ENCODE assay signal across 8 cellular contexts in the genomic region with DNA sequence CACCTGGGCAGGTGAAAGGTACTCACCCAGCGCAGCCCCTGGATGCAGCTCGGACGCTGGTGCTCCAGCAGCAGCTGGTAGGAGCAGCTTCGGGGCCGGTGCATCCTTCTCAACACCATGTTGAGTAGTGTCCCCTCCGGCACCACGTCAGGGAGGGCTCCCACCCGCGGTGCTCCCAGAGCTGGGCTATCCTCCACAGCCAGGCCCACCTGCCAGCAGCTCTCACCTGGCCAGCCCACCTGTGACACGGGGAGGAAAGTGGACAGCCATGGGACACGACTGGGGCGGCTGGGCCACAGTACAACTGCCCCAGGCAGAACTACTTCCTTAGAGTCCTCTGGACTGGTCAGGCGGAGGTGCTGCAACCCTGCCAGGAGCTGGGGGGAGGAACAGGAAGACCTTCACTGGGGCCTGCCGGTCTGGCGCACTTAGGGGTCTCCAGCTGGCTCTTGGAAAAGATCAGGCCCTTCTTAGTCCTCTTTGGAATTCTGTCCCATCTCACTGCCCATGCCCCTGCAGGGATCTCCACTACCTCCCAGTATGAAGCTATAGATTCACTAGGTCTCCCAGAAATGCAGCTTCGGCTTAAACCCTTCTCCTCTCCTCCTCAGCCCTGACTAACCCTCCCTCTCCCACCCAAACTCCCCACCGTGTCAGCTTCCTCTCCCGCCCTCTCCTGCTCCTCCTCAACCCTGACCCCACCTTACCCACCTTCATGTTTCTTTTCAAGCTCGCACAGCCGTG. TPM values are rescaled to one million over a fixed set of nuclear protein-coding genes. Genes with fewer than 3 reads are reported as not detected.
A peak's percentile ranks its signal among the peaks of the same experiment; 100 is the strongest.
DNase-seq lines count a peak whose midpoint lies in the region; ATAC-seq and TF ChIP-seq lines count a peak whose summit lies in the region.

No MANE protein-coding gene starts in this region.

- H3K18ac ChIP-seq in H9 (ENCODE audit: insufficient read length, low read depth, low read length), result no peak overlapping the region

- no peak overlapping the region for H4K5ac ChIP-seq in H9 (ENCODE audit: insufficient read length, low read depth, low read length)

- no peaks in the 10 kb centered on the region for H3K9me3 ChIP-seq in H9 (ENCODE audit: control insufficient read depth, low read depth, low read length)
- H3K9me3 ChIP-seq in gastrocnemius medialis, result no peaks in the 10 kb centered on the region

- H3K4me1 ChIP-seq in H9 (ENCODE audit: insufficient read depth, low read length) (peaks cover 18% of the 10 kb centered on the region; the same call in 1 of the 2 replicates), gastrocnemius medialis (peaks cover 26 to 32% of the 10 kb centered on the region in 2 donors)

- H3K79me2 ChIP-seq in H9 (ENCODE audit: insufficient read depth, low read length), result no peaks in the 10 kb centered on the region

- H3K14ac ChIP-seq in H9 (ENCODE audit: insufficient read depth, low read length), result no peak overlapping the region; the same call in 1 of the 2 replicates

- TF ChIP-seq POLR2A in gastrocnemius medialis (IDR thresholded peaks at IDR 0.05), result no peak

- H3K23me2 ChIP-seq in H9 (ENCODE audit: insufficient read length, low read depth, low read length, poor library complexity, severe bottlenecking), result peaks cover 3% of the 10 kb centered on the region

- no peak overlapping the region for H4K8ac ChIP-seq in H9 (replicated peaks; ENCODE audit: insufficient read length, low read depth, low read length)

- H3K27me3 Mint-ChIP-seq in H9 (ENCODE audit: low read depth), result no peaks in the 10 kb centered on the region; the same call in none of the 2 replicates
- peaks cover 4% of the 10 kb centered on the region for H3K27me3 Mint-ChIP-seq in activated naive CD8-positive, alpha-beta T cell treated with anti-CD3 and anti-CD28 coated beads, Interleukin-2, amount 10 ng/mL, durations not matched to agents 7 days and 5 days

- no peak overlapping the region for H4K91ac ChIP-seq in H9 (ENCODE audit: insufficient read length, low read depth, low read length)

- H3K9me3 Mint-ChIP-seq in H9, result no peaks in the 10 kb centered on the region
- no peaks in the 10 kb centered on the region for H3K9me3 Mint-ChIP-seq in activated naive CD8-positive, alpha-beta T cell treated with anti-CD3 and anti-CD28 coated beads, Interleukin-2, amount 10 ng/mL, durations not matched to agents 7 days and 5 days

- peak overlapping the region; percentile 64 to 78 for H3K4me3 Mint-ChIP-seq in H9
- peak overlapping the region; percentile 45 for H3K4me3 Mint-ChIP-seq in activated naive CD8-positive, alpha-beta T cell treated with anti-CD3 and anti-CD28 coated beads, Interleukin-2, amount 10 ng/mL, durations not matched to agents 7 days and 5 days

- ATAC-seq in activated naive CD8-positive, alpha-beta T cell treated with anti-CD3 and anti-CD28 coated beads, Interleukin-2, amount 10 ng/mL, durations not matched to agents 7 days and 5 days (ENCODE audit: low read depth), result no peak
- ATAC-seq in gastrocnemius medialis (no peak), HG03175 (IDR thresholded peaks at IDR 0.05; ENCODE audit: unreplicated experiment) (no peak)

- in situ Hi-C loops in gastrocnemius medialis (cut with MboI; ENCODE audit: low sequenced_read_pairs in 4 of 4), result no loop called here

- H2BK15ac ChIP-seq in H9 (ENCODE audit: low read depth, low read length), result no peak overlapping the region

- peak; percentile 74 for DNase-seq in H9
- no peak for DNase-seq in activated naive CD8-positive, alpha-beta T cell treated with anti-CD3 and anti-CD28 coated beads, Interleukin-2, amount 10 ng/mL, durations not matched to agents 7 days and 5 days
- no peak for DNase-seq in gastrocnemius medialis
- DNase-seq in DMS53 (lab: John Stamatoyannopoulos, UW), result no peak
- no peak for DNase-seq in NCI-H748 treated with DMSO at 0.1 percent for 48 hours (lab: John Stamatoyannopoulos, UW)
- no peak for DNase-seq in NCI-H1694 treated with DMSO at 0.1 percent for 48 hours (lab: John Stamatoyannopoulos, UW)

- peaks cover 0 to 4% (median 0%) of the 10 kb centered on the region in 3 experiments; a peak in 3 of 7 replicates for H3K36me3 Mint-ChIP-seq in H9 (ENCODE audit: insufficient read depth in 1 of 3, low read depth in 3 of 3)
- H3K36me3 Mint-ChIP-seq in activated naive CD8-positive, alpha-beta T cell treated with anti-CD3 and anti-CD28 coated beads, Interleukin-2, amount 10 ng/mL, durations not matched to agents 7 days and 5 days, result no peaks in the 10 kb centered on the region

- H3K27ac Mint-ChIP-seq in H9, result no peak overlapping the region
- H3K27ac Mint-ChIP-seq in activated naive CD8-positive, alpha-beta T cell treated with anti-CD3 and anti-CD28 coated beads, Interleukin-2, amount 10 ng/mL, durations not matched to agents 7 days and 5 days, result no peak overlapping the region

- no peak overlapping the region for H3T11ph ChIP-seq in H9 (ENCODE audit: low read length)

- no peak overlapping the region for H3K4ac ChIP-seq in H9 (ENCODE audit: low read depth, low read length)

- POLR2A ChIA-PET in activated naive CD8-positive, alpha-beta T cell treated with anti-CD3 and anti-CD28 coated beads, Interleukin-2, amount 10 ng/mL, durations not matched to agents 7 days and 5 days (lab: Charles Lee), result interaction anchor here (0.8 to 1.5 kb wide), 2 partner anchors 9 to 36 kb away, joined by 3 to 5 read pairs; no protein-coding TSS in a partner anchor

- H3K4me2 ChIP-seq in H9 (ENCODE audit: insufficient read depth, insufficient read length, low read length), result peak overlapping the region; percentile 51

- no peaks in the 10 kb centered on the region for H3K27me3 ChIP-seq in H9 (ENCODE audit: insufficient read depth, low read length)
- H3K27me3 ChIP-seq in gastrocnemius medialis, result no peaks in the 10 kb centered on the region

- no peak overlapping the region for H2BK12ac ChIP-seq in H9 (ENCODE audit: insufficient read length, low read depth, low read length)

- TF ChIP-seq CTCF in H9 (conservative IDR thresholded peaks at IDR 0.05) (no peak), gastrocnemius medialis (IDR thresholded peaks at IDR 0.05 in 4 of 5, conservative IDR thresholded peaks at IDR 0.05 in 1 of 5) (no peak)

- no peak overlapping the region for H2AK5ac ChIP-seq in H9 (ENCODE audit: insufficient read length, low read length)

- H3K4me3 ChIP-seq in iPS-11a (ENCODE audit: low read depth, low read length) (peak overlapping the region; percentile 35), gastrocnemius medialis (peak overlapping the region; percentile 62 to 91 (median 72))

- intact Hi-C loops in gastrocnemius medialis (cut with DNase I; ENCODE audit: low total_unique reads), result loop anchor here (2.0 to 5.0 kb wide), 2 partner anchors 15 to 41 kb away; no protein-coding TSS in a partner anchor

- no peak overlapping the region for H2AFZ ChIP-seq in H9 (ENCODE audit: low read length)

- peaks cover 22 to 31% of the 10 kb centered on the region in 2 experiments for H3K4me1 Mint-ChIP-seq in H9
- H3K4me1 Mint-ChIP-seq in activated naive CD8-positive, alpha-beta T cell treated with anti-CD3 and anti-CD28 coated beads, Interleukin-2, amount 10 ng/mL, durations not matched to agents 7 days and 5 days, result peaks cover 33% of the 10 kb centered on the region

- no peaks in the 10 kb centered on the region for H4K20me1 ChIP-seq in H9 (ENCODE audit: control insufficient read depth, insufficient read depth, insufficient read length)

- H2BK20ac ChIP-seq in H9 (ENCODE audit: low read depth, low read length, poor library complexity, severe bottlenecking), result no peak overlapping the region

- no peaks in the 10 kb centered on the region for H3K79me1 ChIP-seq in H9 (ENCODE audit: insufficient read depth, low read depth, low read length, poor library complexity, severe bottlenecking)

- no peak overlapping the region for H3K27ac ChIP-seq in H9 (ENCODE audit: insufficient read length, low read depth, low read length)
- peak overlapping the region; percentile 50 to 90 (median 78) for H3K27ac ChIP-seq in gastrocnemius medialis

- no peak overlapping the region for H3K56ac ChIP-seq in H9 (ENCODE audit: insufficient read length, low read depth, low read length)

- H3K9ac ChIP-seq in H9 (ENCODE audit: extremely low read depth, insufficient read length, low read length), result no peak overlapping the region

- H2BK5ac ChIP-seq in H9 (ENCODE audit: insufficient read length, low read length), result no peak overlapping the region

- H3K36me3 ChIP-seq in gastrocnemius medialis, result no peaks in the 10 kb centered on the region

- H2BK120ac ChIP-seq in H9 (ENCODE audit: low read depth, low read length, poor library complexity, severe bottlenecking), result no peak overlapping the region

- no peak overlapping the region for H3K23ac ChIP-seq in H9 (ENCODE audit: insufficient read length, low read depth, low read length)

- WGBS in H9 (ENCODE audit: extremely low coverage, insufficient read length, low lambda C conversion rate), result no CpG with 5 or more reads among the region's 20 CpGs

RNA-seq across cellular contexts. Expression of a gene that starts 0.7 kb away (rescaled TPM):
- total RNA-seq in H9 (2021) (5.6 and 7.4 TPM in 2 replicates), gastrocnemius medialis (10 to 100 TPM; 17.0 to 27.0 (median 22.3) TPM)
- 1 to 10 TPM in 1 of 2 experiments, under 1 TPM in 1; 0.94 to 1.1 TPM for total RNA-seq in activated naive CD8-positive, alpha-beta T cell treated with anti-CD3 and anti-CD28 coated beads, Interleukin-2, amount 10 ng/mL, durations not matched to agents 7 days and 5 days

RNA-seq across cellular contexts. Expression of a gene that starts 15.0 kb away (rescaled TPM):
- total RNA-seq in H9 (2021) (10.6 TPM in 2 replicates), gastrocnemius medialis (10 to 100 TPM; 28.3 to 62.6 (median 45.6) TPM)
- 10 to 100 TPM; 13.4 to 13.9 TPM for total RNA-seq in activated naive CD8-positive, alpha-beta T cell treated with anti-CD3 and anti-CD28 coated beads, Interleukin-2, amount 10 ng/mL, durations not matched to agents 7 days and 5 days

RNA-seq across cellular contexts. Expression of a gene that starts 32.7 kb away (rescaled TPM):
- total RNA-seq in H9 (2021), result not detected in 2 replicates
- total RNA-seq in activated naive CD8-positive, alpha-beta T cell treated with anti-CD3 and anti-CD28 coated beads, Interleukin-2, amount 10 ng/mL, durations not matched to agents 7 days and 5 days, result under 1 TPM in 1 of 2 experiments, not detected in 1; 0.30 TPM
- total RNA-seq in gastrocnemius medialis, result under 1 TPM in 1 of 4 donors, not detected in 3; 0.16 TPM

RNA-seq across cellular contexts. Expression of a gene that starts 52.2 kb away (rescaled TPM):
- total RNA-seq in H9 (2021) (48.9 and 53.3 TPM in 2 replicates), gastrocnemius medialis (10 to 100 TPM; 15.1 to 24.8 (median 20.5) TPM)
- total RNA-seq in activated naive CD8-positive, alpha-beta T cell treated with anti-CD3 and anti-CD28 coated beads, Interleukin-2, amount 10 ng/mL, durations not matched to agents 7 days and 5 days, result 10 to 100 TPM; 36.0 to 41.1 TPM
